Comparison of ENCODE assay signal across 17 cellular contexts in the genomic region with DNA sequence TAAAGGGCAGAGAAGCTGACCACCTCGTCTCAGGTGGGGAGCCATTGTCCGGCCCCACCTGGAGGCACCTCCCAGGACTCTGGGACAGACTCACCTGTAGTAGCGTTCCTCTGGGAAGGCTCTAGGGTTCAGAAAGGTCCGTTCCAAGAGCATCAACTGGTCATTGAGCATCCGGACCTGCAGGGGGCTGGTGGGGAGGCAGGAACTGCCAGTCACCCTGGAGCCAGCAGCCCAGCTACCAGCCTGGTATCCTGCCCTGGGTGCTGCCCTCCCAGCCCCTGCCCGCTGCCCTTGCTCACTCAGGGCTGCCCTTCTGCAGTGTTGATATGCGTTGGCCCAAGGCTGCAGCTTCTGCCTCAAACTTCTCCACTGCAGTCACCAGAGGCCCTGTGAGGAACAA. TPM values are rescaled to one million over a fixed set of nuclear protein-coding genes. Genes with fewer than 3 reads are reported as not detected.
"Had no signal": no experiment of that assay in that cellular context is flagged by ENCODE, and none has a peak within 500 bp of the region (broad histone marks: within the 10 kb centered on the region; RNA-seq: fewer than 3 reads in every experiment).

No MANE protein-coding gene starts in this region.

- H3K9me3 ChIP-seq: lower lobe of right lung, neutrophil, right lobe of liver, thyroid gland had no signal

- H3K9me3 Mint-ChIP-seq: effector memory CD8-positive, alpha-beta T cell; natural killer cell treated with Interleukin-12 subunit alpha and Interleukin-12 subunit beta and Interleukin-15 and Interleukin-18, amount 100 ng/mL, for 72 hours; neural crest cell; stimulated activated naive B cell treated with anti-CD40 and anti-IgM and Interleukin-4, amounts not matched to agents 10 μg/mL and 1 μg/mL and 100 μg/mL, for 72 hours; stimulated activated naive CD8-positive, alpha-beta T cell treated with anti-CD3 and anti-CD28 coated beads, Interleukin-15, Interleukin-2, amounts not matched to agents 100 ng/mL and 50 ng/mL, for 24 hours had no signal

- H3K9ac ChIP-seq: parathyroid adenoma had no signal

- H2AFZ ChIP-seq: parathyroid adenoma had no signal

- DNase-seq: cortex of kidney; effector memory CD8-positive, alpha-beta T cell; left ventricle myocardium superior; lower lobe of right lung; right lobe of liver; small intestine; stimulated activated CD4-positive, alpha-beta T cell treated with anti-CD3 and anti-CD28 coated beads, Interleukin-2, amount 100 ng/mL, for 48 hours; stimulated activated naive B cell treated with anti-CD40 and anti-IgM and Interleukin-4, amounts not matched to agents 10 μg/mL and 1 μg/mL and 100 μg/mL, for 72 hours; thyroid gland; trophoblast cell had no signal

- ATAC-seq: effector memory CD8-positive, alpha-beta T cell; left ventricle myocardium superior; lower lobe of right lung; natural killer cell treated with Interleukin-12 subunit alpha and Interleukin-12 subunit beta and Interleukin-15 and Interleukin-18, amount 100 ng/mL, for 72 hours; right lobe of liver; stimulated activated naive B cell treated with anti-CD40 and anti-IgM and Interleukin-4, amounts not matched to agents 10 μg/mL and 1 μg/mL and 100 μg/mL, for 72 hours had no signal

- H3K36me3 ChIP-seq: neutrophil, right lobe of liver, thyroid gland had no signal

- H3K27ac ChIP-seq: lower lobe of right lung, neutrophil, parathyroid adenoma, right lobe of liver, thyroid gland had no signal

- H3K4me3 ChIP-seq: lower lobe of right lung, right lobe of liver, thyroid gland had no signal

- H3K36me3 Mint-ChIP-seq: natural killer cell treated with Interleukin-12 subunit alpha and Interleukin-12 subunit beta and Interleukin-15 and Interleukin-18, amount 100 ng/mL, for 72 hours had no signal

- H3K27me3 ChIP-seq: right lobe of liver, thyroid gland had no signal

- H3K27me3 Mint-ChIP-seq: effector memory CD8-positive, alpha-beta T cell; natural killer cell treated with Interleukin-12 subunit alpha and Interleukin-12 subunit beta and Interleukin-15 and Interleukin-18, amount 100 ng/mL, for 72 hours; progenitor cell of endocrine pancreas; stimulated activated naive B cell treated with anti-CD40 and anti-IgM and Interleukin-4, amounts not matched to agents 10 μg/mL and 1 μg/mL and 100 μg/mL, for 72 hours; stimulated activated naive CD8-positive, alpha-beta T cell treated with anti-CD3 and anti-CD28 coated beads, Interleukin-15, Interleukin-2, amounts not matched to agents 100 ng/mL and 50 ng/mL, for 24 hours had no signal

- H3K4me1 ChIP-seq: parathyroid adenoma had no signal

- H3K4me3 Mint-ChIP-seq: effector memory CD8-positive, alpha-beta T cell; natural killer cell treated with Interleukin-12 subunit alpha and Interleukin-12 subunit beta and Interleukin-15 and Interleukin-18, amount 100 ng/mL, for 72 hours; neural crest cell; stimulated activated naive B cell treated with anti-CD40 and anti-IgM and Interleukin-4, amounts not matched to agents 10 μg/mL and 1 μg/mL and 100 μg/mL, for 72 hours had no signal

- H3K27ac Mint-ChIP-seq: effector memory CD8-positive, alpha-beta T cell; natural killer cell treated with Interleukin-12 subunit alpha and Interleukin-12 subunit beta and Interleukin-15 and Interleukin-18, amount 100 ng/mL, for 72 hours; progenitor cell of endocrine pancreas; stimulated activated naive B cell treated with anti-CD40 and anti-IgM and Interleukin-4, amounts not matched to agents 10 μg/mL and 1 μg/mL and 100 μg/mL, for 72 hours; stimulated activated naive CD8-positive, alpha-beta T cell treated with anti-CD3 and anti-CD28 coated beads, Interleukin-15, Interleukin-2, amounts not matched to agents 100 ng/mL and 50 ng/mL, for 24 hours had no signal

- H3K79me2 ChIP-seq: parathyroid adenoma had no signal

RNA-seq across cellular contexts. Expression of a gene that starts 38.1 kb away (rescaled TPM):
- total RNA-seq: mononuclear cell had no signal
